In genomic region chr3:120093119-120093922, GRCh38 we compare ENCODE assay signal across 9 cellular contexts. TPM values are rescaled to one million over a fixed set of nuclear protein-coding genes. Genes with fewer than 3 reads are reported as not detected.
A peak's percentile ranks its signal among the peaks of the same experiment; 100 is the strongest.
DNase-seq lines count a peak whose midpoint lies in the region; ATAC-seq and FAIRE-seq lines count a peak whose summit lies in the region.
"Had no signal": no experiment of that assay in that cellular context is flagged by ENCODE, and none has a peak within 500 bp of the region (broad histone marks: within the 10 kb centered on the region; RNA-seq: fewer than 3 reads in every experiment).

No MANE protein-coding gene starts in this region.

- no peaks in the 10 kb centered on the region for H3K9me3 Mint-ChIP-seq in activated T-cell treated with anti-CD3 and anti-CD28 coated beads, Interleukin-2, amount 50 U/mL, for 4 hours
- H3K9me3 Mint-ChIP-seq: memory B cell had no signal

- no peak overlapping the region for H3K4me3 Mint-ChIP-seq in activated T-cell treated with anti-CD3 and anti-CD28 coated beads, Interleukin-2, amount 50 U/mL, for 4 hours
- H3K4me3 Mint-ChIP-seq: memory B cell had no signal

- no peak for ATAC-seq in activated T-cell treated with anti-CD3 and anti-CD28 coated beads, Interleukin-2, amount 50 U/mL, for 4 hours

- no peaks in the 10 kb centered on the region for H3K27me3 Mint-ChIP-seq in activated T-cell treated with anti-CD3 and anti-CD28 coated beads, Interleukin-2, amount 50 U/mL, for 4 hours (ENCODE audit: low read depth)
- H3K27me3 Mint-ChIP-seq: memory B cell had no signal

- FAIRE-seq in frontal cortex (lab: Jason Lieb, UNC) = no peak

- peak overlapping the region; percentile 95 for H3K27ac ChIP-seq in angular gyrus (ENCODE audit: low read depth, low read length)

- peak; percentile 6 for DNase-seq in activated T-cell treated with anti-CD3 and anti-CD28 coated beads for 1 hour (ENCODE audit: low read depth)
- DNase-seq in activated T-cell treated with anti-CD3 and anti-CD28 coated beads, Interleukin-2, amount 50 U/mL, for 4 hours = no peak
- peak; percentile 66 for DNase-seq in NCI-H510A treated with DMSO at 0.1 percent for 48 hours (lab: John Stamatoyannopoulos, UW)
- DNase-seq in inferior parietal cortex (ENCODE audit: extremely low spot score) = peak; percentile 73
- DNase-seq in stimulated activated CD4-positive, alpha-beta T cell treated with anti-CD3 and anti-CD28 coated beads, Interleukin-4, amount 100 ng/mL, for 1 hour = peak; percentile 24
- no peak for DNase-seq in NK-92 treated with Interleukin-12 subunit alpha and Interleukin-12 subunit beta, amount 100 ng/mL, for 24 hours (lab: John Stamatoyannopoulos, UW)
- no peak for DNase-seq in frontal cortex (ENCODE audit: low spot score in 2 of 2)

- peaks cover 6% of the 10 kb centered on the region for H3K36me3 Mint-ChIP-seq in activated T-cell treated with anti-CD3 and anti-CD28 coated beads, Interleukin-2, amount 50 U/mL, for 4 hours (ENCODE audit: insufficient read depth)

- H3K4me1 Mint-ChIP-seq in activated T-cell treated with anti-CD3 and anti-CD28 coated beads, Interleukin-2, amount 50 U/mL, for 4 hours (ENCODE audit: low read depth) = peaks cover 23% of the 10 kb centered on the region

RNA-seq across cellular contexts. Expression of gene GSK3B, which starts 0.9 kb away (rescaled TPM):
- 10 to 100 TPM; 28.3 to 29.2 (median 28.5) TPM for total RNA-seq in activated T-cell treated with anti-CD3 and anti-CD28 coated beads, Interleukin-2, amount 50 U/mL, for 4 hours
- total RNA-seq in frontal cortex = 141 TPM

Comparison
In these comparisons a context has a peak if more than half of its experiments do, and no peak if none do; other contexts are left out.
1. DNase-seq: peak in activated T-cell treated with anti-CD3 and anti-CD28 coated beads for 1 hour (single experiment), NCI-H510A treated with DMSO at 0.1 percent for 48 hours (single experiment), inferior parietal cortex (single experiment) and stimulated activated CD4-positive, alpha-beta T cell treated with anti-CD3 and anti-CD28 coated beads, Interleukin-4, amount 100 ng/mL, for 1 hour (single experiment); none in activated T-cell treated with anti-CD3 and anti-CD28 coated beads, Interleukin-2, amount 50 U/mL, for 4 hours (single experiment), NK-92 treated with Interleukin-12 subunit alpha and Interleukin-12 subunit beta, amount 100 ng/mL, for 24 hours (single experiment) and frontal cortex (0 of 2).